In the genomic region with DNA sequence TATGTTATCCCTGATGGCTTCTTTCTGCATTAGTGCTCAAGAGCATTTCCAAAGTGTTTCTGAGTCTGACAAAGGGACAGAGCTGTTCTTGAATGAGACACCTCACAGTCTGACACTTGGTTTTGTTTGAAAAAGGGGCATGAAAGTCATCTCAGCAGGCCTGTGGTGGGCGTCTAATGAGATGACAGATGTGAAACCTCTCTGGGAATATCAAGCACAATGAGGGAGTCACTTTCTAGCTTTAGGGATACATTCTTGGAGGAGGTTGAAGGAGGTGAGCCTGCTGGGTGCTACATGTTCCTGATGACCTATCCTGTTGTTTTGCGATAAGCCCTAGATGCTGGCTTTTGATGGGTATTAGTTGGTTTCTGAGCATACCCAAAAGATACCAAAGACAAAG, we compare ENCODE assay signal across 7 cellular contexts.
"Had no signal": no experiment of that assay in that cellular context is flagged by ENCODE, and none has a peak within 500 bp of the region (broad histone marks: within the 10 kb centered on the region; RNA-seq: fewer than 3 reads in every experiment).

No MANE protein-coding gene starts in this region.

- H3K27ac ChIP-seq: GM23248, HL-60 had no signal

- H3K4me1 Mint-ChIP-seq: IgD-negative memory B cell had no signal

- H2AFZ ChIP-seq: GM23248 had no signal

- H3K4me3 Mint-ChIP-seq: H9, IgD-negative memory B cell had no signal

- DNase-seq: GM23248, H9, HCEC 1CT, KBM-7 had no signal

- H3K9ac ChIP-seq: GM23248 had no signal

- ATAC-seq: HepG2 had no signal

- H3K36me3 Mint-ChIP-seq: IgD-negative memory B cell had no signal

- H3K4me3 ChIP-seq: GM23248 had no signal

- H3K27ac Mint-ChIP-seq: H9, IgD-negative memory B cell had no signal
